ENCODE assay signal across 15 cellular contexts in genomic region chr11:83662494-83662893, GRCh38.
"Had no signal": no experiment of that assay in that cellular context is flagged by ENCODE, and none has a peak within 500 bp of the region (broad histone marks: within the 10 kb centered on the region; RNA-seq: fewer than 3 reads in every experiment).

No MANE protein-coding gene starts in this region.

- H3K4me1 ChIP-seq: adrenal gland, gastrocnemius medialis had no signal

- H3K27ac ChIP-seq: adrenal gland, gastrocnemius medialis, heart right ventricle, neutrophil, stomach had no signal

- H3K9me3 ChIP-seq: adrenal gland, gastrocnemius medialis, heart right ventricle, neutrophil, stomach had no signal

- H3K27me3 ChIP-seq: adrenal gland, gastrocnemius medialis, heart right ventricle, neutrophil, stomach had no signal

- H3K36me3 ChIP-seq: adrenal gland, gastrocnemius medialis, heart right ventricle, neutrophil, stomach had no signal

- DNase-seq: activated CD4-positive, alpha-beta T cell treated with anti-CD3 and anti-CD28 coated beads for 36 hours; activated CD4-positive, alpha-beta T cell treated with anti-CD3 and anti-CD28 coated beads, Interleukin-2, amount 50 U/mL, for 48 hours; activated gamma-delta T cell treated with Interleukin-2 at 50 U/mL for 16 hours; activated T-cell treated with anti-CD3 and anti-CD28 coated beads for 4 hours; adrenal gland; effector CD8-positive, alpha-beta T cell; gastrocnemius medialis; heart right ventricle; naive thymus-derived CD8-positive, alpha-beta T cell; stomach; T-helper 2 cell; trophoblast cell had no signal

- ATAC-seq: activated CD4-positive, alpha-beta T cell treated with anti-CD3 and anti-CD28 coated beads for 36 hours; activated naive CD4-positive, alpha-beta T cell treated with anti-CD3 and anti-CD28 coated beads, Interleukin-2, amount 50 U/mL, for 72 hours; esophagus mucosa; gastrocnemius medialis; naive thymus-derived CD8-positive, alpha-beta T cell had no signal

- H3K4me3 ChIP-seq: adrenal gland, gastrocnemius medialis, heart right ventricle, stomach had no signal
